1 cellular context compared by ENCODE assay signal in genomic region chr17:76502326-76503211, GRCh38.
TF ChIP-seq lines count a peak whose summit lies in the region.

No MANE protein-coding gene starts in this region.

TF ChIP-seq in K562, 482 proteins besides CTCF, POLR2A, EP300 and RAD21:
- TF ChIP-seq ZNF133 (CRISPR knock-in tag; IDR thresholded peaks at IDR 0.05) (no peak), RBM25 (IDR thresholded peaks at IDR 0.05; ENCODE audit: low read depth, low read length, severe bottlenecking) (peak; percentile 82), CBFA2T3 (IDR thresholded peaks at IDR 0.05) (0 out of 2 replicates have a peak, but pooled peaks have one; percentile 5), AFF4 (CRISPR knock-in tag; IDR thresholded peaks at IDR 0.05) (no peak), HMBOX1 (IDR thresholded peaks at IDR 0.05) (no peak), KDM1A (IDR thresholded peaks at IDR 0.05) (peak; percentile 65 to 81), BCOR (IDR thresholded peaks at IDR 0.05) (peak; percentile 92), HNRNPH1 (optimal IDR thresholded peaks at IDR 0.05; ENCODE audit: low read depth, low read length) (no peak), TFAM (CRISPR knock-in tag; conservative IDR thresholded peaks at IDR 0.05) (no peak), PHF20 (IDR thresholded peaks at IDR 0.05; ENCODE audit: partially characterized antibody) (peak; percentile 37), HDAC2 (IDR thresholded peaks at IDR 0.05) (peak; percentile 38; the same call in 1 of the 2 replicates), PTBP1 (IDR thresholded peaks at IDR 0.05; ENCODE audit: low read depth, low read length) (0 out of 2 replicates have a peak, but pooled peaks have one; percentile 53), CBFB (CRISPR knock-in tag; IDR thresholded peaks at IDR 0.05) (no peak), MNT (conservative IDR thresholded peaks at IDR 0.05) (no peak), NR3C1 (CRISPR knock-in tag; IDR thresholded peaks at IDR 0.05) (no peak), ZNF511 (CRISPR knock-in tag; IDR thresholded peaks at IDR 0.05) (no peak), RCOR1 (IDR thresholded peaks at IDR 0.05; ENCODE audit: borderline replicate concordance in 1 of 2, low read depth in 2 of 2, low read length in 2 of 2) (0 out of 4 replicates have a peak, but pooled peaks of 1 of the 2 experiments have one; percentile 22), ZNF384 (IDR thresholded peaks at IDR 0.05; ENCODE audit: low read depth, low read length) (no peak), SMARCA5 (IDR thresholded peaks at IDR 0.05) (0 out of 2 replicates have a peak, but pooled peaks have one; percentile 56), SRSF7 (optimal IDR thresholded peaks at IDR 0.05; ENCODE audit: low read depth, low read length) (no peak), MITF (IDR thresholded peaks at IDR 0.05) (no peak)
